In genomic region chr12:11958216-11959091, GRCh38 we compare ENCODE assay signal across 8 cellular contexts.
A peak's percentile ranks its signal among the peaks of the same experiment; 100 is the strongest.
DNase-seq lines count a peak whose midpoint lies in the region; ATAC-seq and TF ChIP-seq lines count a peak whose summit lies in the region.

No MANE protein-coding gene starts in this region.

- intact Hi-C loops in activated CD4-positive, alpha-beta T cell treated with anti-CD3 and anti-CD28 coated beads for 36 hours (cut with DNase I, micrococcal nuclease) = loop anchor here (1.0 to 2.0 kb wide), 6 partner anchors 22 to 186 kb away; no protein-coding TSS in a partner anchor

- DNase-seq in activated CD4-positive, alpha-beta T cell treated with anti-CD3 and anti-CD28 coated beads for 36 hours = peak; percentile 78
- DNase-seq in activated CD4-positive, alpha-beta T cell treated with anti-CD3 and anti-CD28 coated beads, Interleukin-2, amount 50 U/mL, for 1 hour = no peak
- peak; percentile 78 for DNase-seq in T-helper 2 cell treated with Interferon-gamma antibody and Interleukin-4, amounts not matched to agents 5 μg/mL and 100 μg/mL, for 36 hours (ENCODE audit: low spot score)
- DNase-seq in epithelial cell of esophagus (ENCODE audit: low read depth) (peak; percentile 95), NCI-H345 (lab: John Stamatoyannopoulos, UW) (no peak), NCI-H1105 (lab: John Stamatoyannopoulos, UW) (no peak)
- DNase-seq in stimulated activated CD4-positive, alpha-beta T cell treated with anti-CD3 and anti-CD28 coated beads, TNF-alpha, amount 100 ng/mL, for 48 hours (ENCODE audit: low read depth in 3 of 3) = peak; percentile 32 to 40 (median 38)

- H3K4me3 Mint-ChIP-seq in activated CD4-positive, alpha-beta T cell treated with anti-CD3 and anti-CD28 coated beads for 36 hours = peak overlapping the region; percentile 11
- H3K4me3 Mint-ChIP-seq in T-helper 2 cell treated with Interferon-gamma antibody and Interleukin-4, amounts not matched to agents 5 μg/mL and 100 μg/mL, for 36 hours = peak overlapping the region; percentile 41

- TF ChIP-seq CTCF in epithelial cell of esophagus (IDR thresholded peaks at IDR 0.05; ENCODE audit: insufficient read depth, low read depth, low read length, missing control alignments) = no peak

- POLR2A ChIA-PET in activated CD4-positive, alpha-beta T cell treated with anti-CD3 and anti-CD28 coated beads for 36 hours (lab: Charles Lee) = interaction anchor here (1.2 kb wide), 2 partner anchors 20 to 23 kb away, joined by 4 read pairs; no protein-coding TSS in a partner anchor

- ATAC-seq in activated CD4-positive, alpha-beta T cell treated with anti-CD3 and anti-CD28 coated beads for 36 hours = peak; percentile 97
- ATAC-seq in HG02571 (IDR thresholded peaks at IDR 0.05; ENCODE audit: unreplicated experiment) = no peak

- peaks cover 36% of the 10 kb centered on the region for H3K4me1 Mint-ChIP-seq in activated CD4-positive, alpha-beta T cell treated with anti-CD3 and anti-CD28 coated beads for 36 hours
- H3K4me1 Mint-ChIP-seq in T-helper 2 cell treated with Interferon-gamma antibody and Interleukin-4, amounts not matched to agents 5 μg/mL and 100 μg/mL, for 36 hours (ENCODE audit: low read depth) = peaks cover 50% of the 10 kb centered on the region

- H3K27ac Mint-ChIP-seq in activated CD4-positive, alpha-beta T cell treated with anti-CD3 and anti-CD28 coated beads for 36 hours = peak overlapping the region; percentile 86
- H3K27ac Mint-ChIP-seq in T-helper 2 cell treated with Interferon-gamma antibody and Interleukin-4, amounts not matched to agents 5 μg/mL and 100 μg/mL, for 36 hours = peak overlapping the region; percentile 62

- CTCF ChIA-PET in activated CD4-positive, alpha-beta T cell treated with anti-CD3 and anti-CD28 coated beads for 36 hours (lab: Charles Lee) = interaction anchor here (0.5 to 1.7 kb wide), 7 partner anchors 10 to 391 kb away, joined by 3 to 7 read pairs (median 3); no protein-coding TSS in a partner anchor

- H3K9me3 Mint-ChIP-seq in activated CD4-positive, alpha-beta T cell treated with anti-CD3 and anti-CD28 coated beads for 36 hours (ENCODE audit: low read depth) = no peaks in the 10 kb centered on the region
- H3K9me3 Mint-ChIP-seq in T-helper 2 cell treated with Interferon-gamma antibody and Interleukin-4, amounts not matched to agents 5 μg/mL and 100 μg/mL, for 36 hours = peaks cover 3% of the 10 kb centered on the region

- no peak overlapping the region for H3K4me3 ChIP-seq in epithelial cell of esophagus (ENCODE audit: low read length)

- no peaks in the 10 kb centered on the region for H3K36me3 Mint-ChIP-seq in activated CD4-positive, alpha-beta T cell treated with anti-CD3 and anti-CD28 coated beads for 36 hours (ENCODE audit: low read depth)
- no peaks in the 10 kb centered on the region for H3K36me3 Mint-ChIP-seq in T-helper 2 cell treated with Interferon-gamma antibody and Interleukin-4, amounts not matched to agents 5 μg/mL and 100 μg/mL, for 36 hours (ENCODE audit: low read depth)

- H3K27me3 Mint-ChIP-seq in activated CD4-positive, alpha-beta T cell treated with anti-CD3 and anti-CD28 coated beads for 36 hours = peaks cover 11% of the 10 kb centered on the region
- peaks cover 17% of the 10 kb centered on the region for H3K27me3 Mint-ChIP-seq in T-helper 2 cell treated with Interferon-gamma antibody and Interleukin-4, amounts not matched to agents 5 μg/mL and 100 μg/mL, for 36 hours (ENCODE audit: low read depth)

Comparison
In these comparisons a context has a peak if more than half of its experiments do, and no peak if none do; other contexts are left out.
1. DNase-seq: peak in activated CD4-positive, alpha-beta T cell treated with anti-CD3 and anti-CD28 coated beads for 36 hours (single experiment), T-helper 2 cell treated with Interferon-gamma antibody and Interleukin-4, amounts not matched to agents 5 μg/mL and 100 μg/mL, for 36 hours (single experiment), epithelial cell of esophagus (single experiment) and stimulated activated CD4-positive, alpha-beta T cell treated with anti-CD3 and anti-CD28 coated beads, TNF-alpha, amount 100 ng/mL, for 48 hours (3 of 3); none in activated CD4-positive, alpha-beta T cell treated with anti-CD3 and anti-CD28 coated beads, Interleukin-2, amount 50 U/mL, for 1 hour (single experiment), NCI-H345 (single experiment) and NCI-H1105 (single experiment).